ENCODE assay signal across 8 cellular contexts in genomic region chr16:75264531-75264998, GRCh38. TPM values are rescaled to one million over a fixed set of nuclear protein-coding genes. Genes with fewer than 3 reads are reported as not detected.
DNase-seq lines count a peak whose midpoint lies in the region; ATAC-seq and TF ChIP-seq lines count a peak whose summit lies in the region.

No MANE protein-coding gene starts in this region.

- H3K36me3 ChIP-seq in adrenal gland (replicated peaks in 1 of 2), result no peaks in the 10 kb centered on the region
- H3K36me3 ChIP-seq in smooth muscle cell (ENCODE audit: low read depth), result no peaks in the 10 kb centered on the region

- TF ChIP-seq CTCF in adrenal gland (IDR thresholded peaks at IDR 0.05), result no peak
- TF ChIP-seq CTCF in smooth muscle cell (IDR thresholded peaks at IDR 0.05; ENCODE audit: borderline replicate concordance, insufficient read depth, poor library complexity, severe bottlenecking), result no peak
- TF ChIP-seq CTCF in GM13977 (IDR thresholded peaks at IDR 0.05; ENCODE audit: extremely low read depth, insufficient read depth, missing control alignments), result no peak

- H3K27me3 ChIP-seq in adrenal gland (no peaks in the 10 kb centered on the region), smooth muscle cell (ENCODE audit: low read depth) (no peaks in the 10 kb centered on the region)

- peak overlapping the region; percentile 97 for H3K9ac ChIP-seq in smooth muscle cell (ENCODE audit: low read depth)

- DNase-seq in NCI-H1417 (lab: John Stamatoyannopoulos, UW), result peak in 2 of 3 experiments; percentile 45 to 58
- DNase-seq in NCI-H1417 treated with DMSO at 0.1 percent for 48 hours (lab: John Stamatoyannopoulos, UW), result no peak
- peak in 5 of 7 donors; percentile 45 to 67 (median 55) for DNase-seq in adrenal gland
- no peak for DNase-seq in smooth muscle cell (lab: John Stamatoyannopoulos, UW; ENCODE audit: unreplicated experiment)
- DNase-seq in ACHN, result no peak
- no peak for DNase-seq in GM13977 (ENCODE audit: low spot score)

- WGBS in adrenal gland, 4 donors, result 19 to 31% (median 21%) methylated on average over 6 to 13 of the region's 13 CpGs
- 44% methylated on average over 13 of the region's 13 CpGs for WGBS in smooth muscle cell (ENCODE audit: low lambda C conversion rate)

- in situ Hi-C loops in ACHN (cut with HindIII; ENCODE audit: low pct_ligation_motif_present, low pct_unique_long_range_greater_than_20kb, low sequenced_read_pairs), result no loop called here
- in situ Hi-C loops in GM13977 (cut with MboI; ENCODE audit: low pct_unique_long_range_greater_than_20kb, low sequenced_read_pairs, unreplicated experiment), result no loop called here

- H3K9me3 ChIP-seq in adrenal gland (replicated peaks in 1 of 3) (no peaks in the 10 kb centered on the region), smooth muscle cell (replicated peaks; ENCODE audit: low read depth) (no peaks in the 10 kb centered on the region)

- TF ChIP-seq POLR2A in adrenal gland (IDR thresholded peaks at IDR 0.05), result no peak

- peak overlapping the region; percentile 99 for H3K4me2 ChIP-seq in smooth muscle cell

- no peak for ATAC-seq in GM19467 (IDR thresholded peaks at IDR 0.05; ENCODE audit: unreplicated experiment)

- H2AFZ ChIP-seq in smooth muscle cell (ENCODE audit: low read depth), result no peak overlapping the region

- intact Hi-C loops in adrenal gland (cut with DNase I), result no loop called here

- H3K4me1 ChIP-seq in adrenal gland (replicated peaks in 1 of 2), result peaks cover 45 to 67% of the 10 kb centered on the region in 2 donors
- H3K4me1 ChIP-seq in smooth muscle cell (ENCODE audit: low read depth), result peaks cover 33% of the 10 kb centered on the region

- H3K27ac ChIP-seq in adrenal gland, result peak overlapping the region; percentile 52 to 97 (median 87)
- H3K27ac ChIP-seq in smooth muscle cell (ENCODE audit: low read depth), result peak overlapping the region; percentile 85

- H3K4me3 ChIP-seq in adrenal gland (peak overlapping the region in 3 of 4 donors; percentile 39 to 100 (median 39)), iPS-11a (ENCODE audit: low read depth, low read length) (peak overlapping the region; percentile 79), smooth muscle cell (peak overlapping the region; percentile 99)

- peaks cover 55% of the 10 kb centered on the region for H4K20me1 ChIP-seq in smooth muscle cell (ENCODE audit: low read depth)

- peaks cover 66% of the 10 kb centered on the region for H3K79me2 ChIP-seq in smooth muscle cell (ENCODE audit: low read depth)

- no peaks in the 10 kb centered on the region for H3F3A ChIP-seq in smooth muscle cell (ENCODE audit: low read depth)

RNA-seq across cellular contexts. Expression of gene BCAR1, which starts 13.1 kb away (rescaled TPM):
- total RNA-seq in adrenal gland (10 to 100 TPM; 55.4 to 74.9 (median 66.8) TPM), smooth muscle cell (49.4 and 49.9 TPM in 2 replicates)
- polyA plus RNA-seq in adrenal gland (10 to 100 TPM; 10.2 to 87.7 (median 54.3) TPM), smooth muscle cell (117 and 123 TPM in 2 replicates)

RNA-seq across cellular contexts. Expression of gene CTRB1, which starts 45.8 kb away (rescaled TPM):
- total RNA-seq in adrenal gland (1 to 10 TPM in 5 of 8 donors, under 1 TPM in 1, not detected in 2; 0.67 to 9.9 (median 1.7) TPM), smooth muscle cell (not detected in 2 replicates)
- polyA plus RNA-seq in adrenal gland (1 to 10 TPM in 2 of 3 donors, not detected in 1; 2.0 to 4.2 TPM), smooth muscle cell (1.9 and 7.2 TPM in 2 replicates)

RNA-seq across cellular contexts. Expression of gene CTRB2, which starts 57.6 kb away (rescaled TPM):
- 10 to 100 TPM in 1 of 8 donors, 1 to 10 TPM in 3, not detected in 4; 1.5 to 15.1 (median 5.8) TPM for total RNA-seq in adrenal gland
- polyA plus RNA-seq in adrenal gland, result 1 to 10 TPM in 1 of 3 donors, under 1 TPM in 1, not detected in 1; 0.88 to 2.5 TPM
- 1.7 TPM in 1 of 2 replicates, not detected in the other for total RNA-seq in smooth muscle cell
- polyA plus RNA-seq in smooth muscle cell, result 2.3 and 11.1 TPM in 2 replicates

Comparison
In these comparisons a context has a peak if more than half of its experiments do, and no peak if none do; other contexts are left out.
1. DNase-seq: peak in NCI-H1417 (2 of 3) and adrenal gland (5 of 7); none in NCI-H1417 treated with DMSO at 0.1 percent for 48 hours (single experiment), smooth muscle cell (single experiment), ACHN (single experiment) and GM13977 (single experiment).
2. H3K4me3 ChIP-seq: peak in every context shown above with its lines; median percentile 99 in smooth muscle cell; 79 in iPS-11a; 39 in adrenal gland.